In the genomic region with DNA sequence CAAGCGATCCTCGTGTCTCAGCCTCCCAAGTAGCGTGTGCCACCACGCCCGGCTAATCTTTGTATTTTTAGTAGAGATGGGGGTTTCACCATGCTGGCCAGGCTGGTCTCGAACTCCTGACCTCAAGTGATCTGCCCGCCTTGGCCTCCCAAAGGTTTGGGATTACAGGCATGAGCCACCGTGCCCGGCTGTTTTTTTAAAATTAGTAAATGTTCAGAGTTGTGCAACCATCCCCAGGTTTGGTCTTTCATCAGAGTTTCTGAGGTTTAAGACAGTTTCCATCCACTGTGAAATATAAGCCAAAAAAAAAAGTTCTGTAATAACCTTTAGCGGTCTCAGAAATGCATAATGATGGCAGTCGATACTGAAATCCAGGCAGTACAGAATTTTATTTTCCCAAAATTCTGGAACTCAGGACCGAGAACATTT, we compare ENCODE assay signal across 8 cellular contexts. TPM values are rescaled to one million over a fixed set of nuclear protein-coding genes. Genes with fewer than 3 reads are reported as not detected.
DNase-seq lines count a peak whose midpoint lies in the region; ATAC-seq, FAIRE-seq and TF ChIP-seq lines count a peak whose summit lies in the region.

No MANE protein-coding gene starts in this region.

- ATAC-seq in HG03159 (IDR thresholded peaks at IDR 0.05; ENCODE audit: unreplicated experiment) (peak; percentile 19), GM21717 (IDR thresholded peaks at IDR 0.05; ENCODE audit: unreplicated experiment) (no peak)

- H3K4me1 Mint-ChIP-seq in activated CD4-positive, alpha-beta memory T cell treated with anti-CD3 and anti-CD28 coated beads, Interleukin-2, amount 10 ng/mL, durations not matched to agents 7 days and 5 days: peaks cover 65% of the 10 kb centered on the region

- CTCF ChIA-PET in activated CD4-positive, alpha-beta memory T cell treated with anti-CD3 and anti-CD28 coated beads, Interleukin-2, amount 10 ng/mL, durations not matched to agents 7 days and 5 days (lab: Charles Lee): interaction anchor here (0.8 to 0.9 kb wide), 2 partner anchors 76 to 78 kb away, joined by 3 read pairs; a partner anchor contains a TSS

- H3K4me1 ChIP-seq in small intestine (ENCODE audit: control insufficient read depth in 2 of 2, insufficient read depth in 1 of 2, low read depth in 1 of 2, low read length in 1 of 2): no peaks in the 10 kb centered on the region

- H3K36me3 ChIP-seq in small intestine (ENCODE audit: control insufficient read depth in 2 of 2, insufficient read depth in 2 of 2, low read length in 2 of 2): peaks cover 0 to 3% of the 10 kb centered on the region in 2 donors

- TF ChIP-seq CTCF in foreskin fibroblast (IDR thresholded peaks at IDR 0.05; ENCODE audit: low read depth, low read length): no peak

- H3K4me3 Mint-ChIP-seq in activated CD4-positive, alpha-beta memory T cell treated with anti-CD3 and anti-CD28 coated beads, Interleukin-2, amount 10 ng/mL, durations not matched to agents 7 days and 5 days: peak overlapping the region; percentile 85

- peak overlapping the region; percentile 96 for H3K27ac Mint-ChIP-seq in activated CD4-positive, alpha-beta memory T cell treated with anti-CD3 and anti-CD28 coated beads, Interleukin-2, amount 10 ng/mL, durations not matched to agents 7 days and 5 days

- WGBS in small intestine, 3 donors: 42 to 59% (median 49%) methylated on average over 12 of the region's 12 CpGs

- H3K4me3 ChIP-seq in foreskin fibroblast (ENCODE audit: low read depth in 1 of 2, low read length in 2 of 2): peak overlapping the region; percentile 42 to 81
- peak overlapping the region in 1 of 2 donors; percentile 41 for H3K4me3 ChIP-seq in small intestine (ENCODE audit: low read depth in 1 of 2, low read length in 2 of 2)

- no peaks in the 10 kb centered on the region for H3K9me3 Mint-ChIP-seq in activated CD4-positive, alpha-beta memory T cell treated with anti-CD3 and anti-CD28 coated beads, Interleukin-2, amount 10 ng/mL, durations not matched to agents 7 days and 5 days

- no peak for FAIRE-seq in small intestine (lab: Jason Lieb, UNC)

- peak; percentile 12 for DNase-seq in NK-92 treated with Interleukin-12 subunit alpha and Interleukin-12 subunit beta, amount 100 ng/mL, for 24 hours (lab: John Stamatoyannopoulos, UW)
- DNase-seq in NK-92 (lab: John Stamatoyannopoulos, UW; ENCODE audit: unreplicated experiment) (no peak), foreskin fibroblast (peak; percentile 26 to 59), small intestine (no peak), NCI-H2107 treated with DMSO at 0.1 percent for 48 hours (lab: John Stamatoyannopoulos, UW; ENCODE audit: unreplicated experiment) (no peak)
- peak; percentile 30 for DNase-seq in activated CD4-positive, alpha-beta memory T cell treated with anti-CD3 and anti-CD28 coated beads, Interleukin-2, amount 10 ng/mL, durations not matched to agents 7 days and 5 days

- H3K27me3 Mint-ChIP-seq in activated CD4-positive, alpha-beta memory T cell treated with anti-CD3 and anti-CD28 coated beads, Interleukin-2, amount 10 ng/mL, durations not matched to agents 7 days and 5 days: no peaks in the 10 kb centered on the region

- no peaks in the 10 kb centered on the region for H3K9me3 ChIP-seq in small intestine (ENCODE audit: control insufficient read depth, low read depth)

- no peaks in the 10 kb centered on the region for H3K27me3 ChIP-seq in small intestine (ENCODE audit: control insufficient read depth in 2 of 2, insufficient read depth in 2 of 2, low read length in 2 of 2)

- H3K36me3 Mint-ChIP-seq in activated CD4-positive, alpha-beta memory T cell treated with anti-CD3 and anti-CD28 coated beads, Interleukin-2, amount 10 ng/mL, durations not matched to agents 7 days and 5 days (ENCODE audit: low read depth): peaks cover 17% of the 10 kb centered on the region

- POLR2A ChIA-PET in activated CD4-positive, alpha-beta memory T cell treated with anti-CD3 and anti-CD28 coated beads, Interleukin-2, amount 10 ng/mL, durations not matched to agents 7 days and 5 days (lab: Charles Lee): interaction anchor here (0.8 to 3.6 kb wide), 13 partner anchors 9 to 424 kb away, joined by 3 to 30 read pairs (median 5); a partner anchor contains a TSS

- H3K27ac ChIP-seq in small intestine (ENCODE audit: low read depth in 1 of 2, low read length in 1 of 2): peak overlapping the region; percentile 17 to 89

RNA-seq across cellular contexts. Expression of a gene that starts 0.5 kb away (rescaled TPM):
- 10 to 100 TPM; 30.7 to 31.6 TPM for total RNA-seq in activated CD4-positive, alpha-beta memory T cell treated with anti-CD3 and anti-CD28 coated beads, Interleukin-2, amount 10 ng/mL, durations not matched to agents 7 days and 5 days
- 10 to 100 TPM in 1 of 3 donors, under 1 TPM in 1, not detected in 1; 0.54 to 12.9 TPM for polyA plus RNA-seq in small intestine

RNA-seq across cellular contexts. Expression of a gene that starts 1.8 kb away (rescaled TPM):
- total RNA-seq in activated CD4-positive, alpha-beta memory T cell treated with anti-CD3 and anti-CD28 coated beads, Interleukin-2, amount 10 ng/mL, durations not matched to agents 7 days and 5 days: 10 to 100 TPM; 76.4 to 76.6 TPM
- polyA plus RNA-seq in small intestine: 10 to 100 TPM; 15.3 to 25.7 (median 18.4) TPM

RNA-seq across cellular contexts. Expression of a gene that starts 52.3 kb away (rescaled TPM):
- 10 to 100 TPM; 25.0 to 30.9 TPM for total RNA-seq in activated CD4-positive, alpha-beta memory T cell treated with anti-CD3 and anti-CD28 coated beads, Interleukin-2, amount 10 ng/mL, durations not matched to agents 7 days and 5 days
- polyA plus RNA-seq in small intestine: 10 to 100 TPM in 1 of 3 donors, 1 to 10 TPM in 2; 9.7 to 13.4 (median 9.9) TPM

Comparison
In these comparisons a context has a peak if more than half of its experiments do, and no peak if none do; other contexts are left out.
1. DNase-seq: peak in NK-92 treated with Interleukin-12 subunit alpha and Interleukin-12 subunit beta, amount 100 ng/mL, for 24 hours (single experiment), activated CD4-positive, alpha-beta memory T cell treated with anti-CD3 and anti-CD28 coated beads, Interleukin-2, amount 10 ng/mL, durations not matched to agents 7 days and 5 days (single experiment) and foreskin fibroblast (2 of 2); none in NK-92 (single experiment), small intestine (single experiment) and NCI-H2107 treated with DMSO at 0.1 percent for 48 hours (single experiment).